16 cellular contexts compared by ENCODE assay signal in genomic region chr2:120871016-120871635, GRCh38.
DNase-seq lines count a peak whose midpoint lies in the region; TF ChIP-seq lines count a peak whose summit lies in the region.
"Had no signal": no experiment of that assay in that cellular context is flagged by ENCODE, and none has a peak within 500 bp of the region (broad histone marks: within the 10 kb centered on the region; RNA-seq: fewer than 3 reads in every experiment).

No MANE protein-coding gene starts in this region.

- no peak overlapping the region for H3K4me2 ChIP-seq in neuronal stem cell (ENCODE audit: insufficient read depth, low read length, poor library complexity, severe bottlenecking)

- no peak overlapping the region for H3K9ac ChIP-seq in neuronal stem cell (ENCODE audit: low read depth, low read length, poor library complexity)

- H3K27ac ChIP-seq in neuronal stem cell (replicated peaks; ENCODE audit: low read length), result no peak overlapping the region

- no peaks in the 10 kb centered on the region for H3K9me3 Mint-ChIP-seq in chondrocyte (ENCODE audit: low read depth)
- H3K9me3 Mint-ChIP-seq: CD4-positive, alpha-beta T cell; HFFc6 had no signal

- H3K27me3 Mint-ChIP-seq in chondrocyte (ENCODE audit: low read depth), result no peaks in the 10 kb centered on the region

- H3K79me1 ChIP-seq in neuronal stem cell (ENCODE audit: low read depth, low read length), result peaks cover 25% of the 10 kb centered on the region

- TF ChIP-seq CTCF in chondrocyte (IDR thresholded peaks at IDR 0.05), result no peak

- H3K18ac ChIP-seq in neuronal stem cell (ENCODE audit: low read length), result peak overlapping the region; percentile 7

- no peaks in the 10 kb centered on the region for H3K9me3 ChIP-seq in neuronal stem cell (replicated peaks in 1 of 2; ENCODE audit: control insufficient read depth in 2 of 2, insufficient read depth in 1 of 2, low read depth in 1 of 2, low read length in 2 of 2)

- no peak overlapping the region for H3K4me3 ChIP-seq in neuronal stem cell (ENCODE audit: low read length in 2 of 2)

- DNase-seq in NCI-H748 (lab: John Stamatoyannopoulos, UW; ENCODE audit: unreplicated experiment) (peak; percentile 51), NCI-H748 treated with DMSO at 0.1 percent for 48 hours (lab: John Stamatoyannopoulos, UW) (no peak), DMS53 (lab: John Stamatoyannopoulos, UW) (peak; percentile 75), chondrocyte (ENCODE audit: low spot score) (peak; percentile 67), neuronal stem cell (ENCODE audit: low spot score) (no peak), DMS79 treated with DMSO at 0.1 percent for 48 hours (lab: John Stamatoyannopoulos, UW) (no peak), Ammon's horn (ENCODE audit: low spot score) (no peak), RPMI8226 (no peak)
- DNase-seq: 8988T; C1 segment of cervical spinal cord; CD4-positive, alpha-beta T cell; DMS153; HCEC 1CT; HFFc6 had no signal

- H3K27me3 ChIP-seq in neuronal stem cell (ENCODE audit: control insufficient read depth in 3 of 3, insufficient read depth in 3 of 3, low read depth in 1 of 3, low read length in 3 of 3), result no peaks in the 10 kb centered on the region

- H2BK12ac ChIP-seq in neuronal stem cell (ENCODE audit: low read length), result no peak overlapping the region

- no peak overlapping the region for H2AFZ ChIP-seq in neuronal stem cell (ENCODE audit: low read length)

- no peak overlapping the region for H3K4me3 Mint-ChIP-seq in chondrocyte (ENCODE audit: unreplicated experiment)
- H3K4me3 Mint-ChIP-seq: B cell; CD4-positive, alpha-beta T cell; HFFc6; IgD-negative memory B cell had no signal

- peaks cover 47% of the 10 kb centered on the region for H3K4me1 Mint-ChIP-seq in chondrocyte (ENCODE audit: low read depth)
- H3K4me1 Mint-ChIP-seq: B cell, IgD-negative memory B cell had no signal

- no peak overlapping the region for H3K4ac ChIP-seq in neuronal stem cell (ENCODE audit: low read length)

- H3K36me3 Mint-ChIP-seq in chondrocyte (ENCODE audit: low read depth), result no peaks in the 10 kb centered on the region
- H3K36me3 Mint-ChIP-seq: IgD-negative memory B cell had no signal

- no peak overlapping the region for H3K14ac ChIP-seq in neuronal stem cell (ENCODE audit: low read length)

- peaks cover 0 to 10% of the 10 kb centered on the region in 2 donors for H3K36me3 ChIP-seq in neuronal stem cell (replicated peaks in 1 of 2; ENCODE audit: control insufficient read depth in 2 of 2, insufficient read depth in 2 of 2, low read length in 2 of 2)

- no peak overlapping the region for H2AK5ac ChIP-seq in neuronal stem cell (ENCODE audit: low read depth, low read length)

- no peak overlapping the region for H2BK120ac ChIP-seq in neuronal stem cell (ENCODE audit: low read depth, low read length)

- peaks cover 40 to 54% of the 10 kb centered on the region in 2 donors for H3K4me1 ChIP-seq in neuronal stem cell (ENCODE audit: control insufficient read depth in 2 of 2, insufficient read depth in 1 of 2, low read depth in 1 of 2, low read length in 2 of 2)

- WGBS in neuronal stem cell (ENCODE audit: extremely low coverage in 2 of 2, insufficient read length in 2 of 2, insufficient replicate concordance in 1 of 2), 2 donors, result no CpG with 5 or more reads among the region's 10 CpGs

- no peak overlapping the region for H4K91ac ChIP-seq in neuronal stem cell (ENCODE audit: low read depth, low read length, poor library complexity)

- H2BK5ac ChIP-seq in neuronal stem cell (ENCODE audit: low read length), result no peak overlapping the region

- H2BK15ac ChIP-seq in neuronal stem cell (ENCODE audit: low read length), result no peak overlapping the region

- H4K8ac ChIP-seq in neuronal stem cell (ENCODE audit: low read depth, low read length), result no peak overlapping the region

- H3K23ac ChIP-seq in neuronal stem cell (ENCODE audit: low read depth, low read length, poor library complexity), result no peak overlapping the region

- no peak overlapping the region for H3K27ac Mint-ChIP-seq in chondrocyte (ENCODE audit: unreplicated experiment)
- H3K27ac Mint-ChIP-seq: B cell; CD4-positive, alpha-beta T cell; HFFc6; IgD-negative memory B cell had no signal

Comparison
In these comparisons a context has a peak if more than half of its experiments do, and no peak if none do; other contexts are left out.
1. DNase-seq: peak in NCI-H748 (single experiment), DMS53 (single experiment) and chondrocyte (single experiment); none in NCI-H748 treated with DMSO at 0.1 percent for 48 hours (single experiment), neuronal stem cell (single experiment), DMS79 treated with DMSO at 0.1 percent for 48 hours (single experiment), Ammon's horn (single experiment) and RPMI8226 (single experiment).